In genomic region chr4:8768357-8768999, GRCh38 we compare ENCODE assay signal across 16 cellular contexts.
"Had no signal": no experiment of that assay in that cellular context is flagged by ENCODE, and none has a peak within 500 bp of the region (broad histone marks: within the 10 kb centered on the region; RNA-seq: fewer than 3 reads in every experiment).

No MANE protein-coding gene starts in this region.

- H3K27ac ChIP-seq: ascending aorta, esophagus squamous epithelium, neural progenitor cell, ovary, SJSA1, thyroid gland, WERI-Rb-1 had no signal

- H3K4me1 ChIP-seq: ascending aorta, esophagus squamous epithelium, SJSA1, thyroid gland had no signal

- DNase-seq: activated CD4-positive, alpha-beta T cell treated with anti-CD3 and anti-CD28 coated beads, Interleukin-2, amount 50 U/mL, for 4 hours; activated naive CD4-positive, alpha-beta T cell; activated T-cell treated with anti-CD3 and anti-CD28 coated beads for 4 hours; cortex of kidney; effector CD4-positive, alpha-beta T cell; esophagus squamous epithelium; left colon; mammary epithelial cell; stimulated activated naive B cell treated with anti-CD40 and anti-IgM and Interleukin-4, amounts not matched to agents 10 μg/mL and 1 μg/mL and 100 μg/mL, for 72 hours; thyroid gland; WERI-Rb-1 had no signal

- H3K4me1 Mint-ChIP-seq: stimulated activated naive B cell treated with anti-CD40 and anti-IgM and Interleukin-4, amounts not matched to agents 10 μg/mL and 1 μg/mL and 100 μg/mL, for 72 hours had no signal

- H3K4me2 ChIP-seq: neural progenitor cell had no signal

- H3K4me3 Mint-ChIP-seq: activated T-helper 1 cell treated with anti-CD3 and anti-CD28 coated beads, Interleukin-12 subunit alpha, Interleukin-12 subunit beta, Interleukin-2, Interleukin-4 antibody, amounts not matched to agents 30 ng/mL and 10 ng/mL and 1 ng/mL, durations not matched to agents 14 hours and 24 hours and 36 hours; neural progenitor cell; stimulated activated naive B cell treated with anti-CD40 and anti-IgM and Interleukin-4, amounts not matched to agents 10 μg/mL and 1 μg/mL and 100 μg/mL, for 72 hours had no signal

- H3K9me3 ChIP-seq: ascending aorta, esophagus squamous epithelium, ovary, SJSA1, thyroid gland had no signal

- H3K27ac Mint-ChIP-seq: activated T-helper 1 cell treated with anti-CD3 and anti-CD28 coated beads, Interleukin-12 subunit alpha, Interleukin-12 subunit beta, Interleukin-2, Interleukin-4 antibody, amounts not matched to agents 30 ng/mL and 10 ng/mL and 1 ng/mL, durations not matched to agents 14 hours and 24 hours and 36 hours; neural progenitor cell had no signal

- H3K36me3 ChIP-seq: ascending aorta, esophagus squamous epithelium, neural progenitor cell, ovary, SJSA1, thyroid gland, WERI-Rb-1 had no signal

- H3K4me3 ChIP-seq: ascending aorta, esophagus squamous epithelium, neural progenitor cell, ovary, SJSA1, thyroid gland had no signal

- H3K27me3 ChIP-seq: ascending aorta, neural progenitor cell, ovary, SJSA1, thyroid gland had no signal

- H3K9me3 Mint-ChIP-seq: activated T-helper 1 cell treated with anti-CD3 and anti-CD28 coated beads, Interleukin-12 subunit alpha, Interleukin-12 subunit beta, Interleukin-2, Interleukin-4 antibody, amounts not matched to agents 30 ng/mL and 10 ng/mL and 1 ng/mL, durations not matched to agents 14 hours and 24 hours and 36 hours; neural progenitor cell had no signal

- H2AFZ ChIP-seq: neural progenitor cell had no signal

- H3K9ac ChIP-seq: neural progenitor cell had no signal

- H3K27me3 Mint-ChIP-seq: stimulated activated naive B cell treated with anti-CD40 and anti-IgM and Interleukin-4, amounts not matched to agents 10 μg/mL and 1 μg/mL and 100 μg/mL, for 72 hours had no signal

- H3K36me3 Mint-ChIP-seq: neural progenitor cell; stimulated activated naive B cell treated with anti-CD40 and anti-IgM and Interleukin-4, amounts not matched to agents 10 μg/mL and 1 μg/mL and 100 μg/mL, for 72 hours had no signal

- ATAC-seq: left colon had no signal
